Comparison of ENCODE assay signal across 13 cellular contexts in the genomic region with DNA sequence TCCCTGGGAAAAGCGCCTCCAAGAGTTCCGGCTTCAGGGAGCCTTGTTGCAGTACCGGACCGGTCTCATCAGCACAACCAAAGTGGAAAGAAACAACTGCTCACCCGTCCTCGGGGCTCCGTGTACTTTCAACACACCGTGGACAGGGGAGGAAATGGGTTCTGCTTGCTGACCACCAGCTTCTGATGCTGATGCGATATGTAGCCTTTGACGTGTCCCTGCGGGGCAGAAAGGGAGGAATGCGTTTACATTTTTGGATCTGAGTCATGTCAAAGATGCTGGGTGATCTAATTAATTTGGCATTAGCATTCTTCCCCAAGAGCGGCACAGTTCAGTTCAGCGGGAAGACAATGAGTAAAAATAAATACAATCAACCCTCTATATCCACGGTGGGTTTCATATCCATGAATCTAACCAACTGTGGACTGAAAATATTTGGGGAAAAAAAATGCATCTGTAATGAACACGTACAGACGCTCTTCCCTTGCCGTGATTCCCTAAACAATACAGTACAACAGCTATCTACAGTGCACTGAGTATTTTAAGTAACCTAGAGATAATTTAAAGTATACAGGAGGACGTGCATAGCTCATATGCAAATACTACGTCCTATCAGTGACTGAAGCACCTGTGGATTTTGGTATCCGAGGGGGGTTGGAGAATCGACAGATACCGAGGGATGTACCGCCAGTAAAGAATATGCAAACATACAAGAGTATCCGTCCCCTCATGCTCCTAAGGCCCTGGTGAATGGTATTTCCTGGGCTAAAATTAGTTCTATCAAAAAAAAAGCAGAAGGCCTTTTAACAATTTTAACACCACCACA. TPM values are rescaled to one million over a fixed set of nuclear protein-coding genes. Genes with fewer than 3 reads are reported as not detected.
DNase-seq lines count a peak whose midpoint lies in the region; ATAC-seq, FAIRE-seq and TF ChIP-seq lines count a peak whose summit lies in the region.
"Had no signal": no experiment of that assay in that cellular context is flagged by ENCODE, and none has a peak within 500 bp of the region (broad histone marks: within the 10 kb centered on the region; RNA-seq: fewer than 3 reads in every experiment).

No MANE protein-coding gene starts in this region.

- H3K4me2 ChIP-seq in HepG2 (ENCODE audit: low read depth, low read length), result no peak overlapping the region

- H3K79me2 ChIP-seq in HepG2 (ENCODE audit: insufficient read depth, low read length), result no peaks in the 10 kb centered on the region

- no TSS peak for BruUV-seq in HepG2 (replicated peaks; lab: Mats Ljungman, UMichigan)

- FAIRE-seq in HepG2 (lab: Jason Lieb, UNC), result no peak
- FAIRE-seq: GM12891, K562, TTC549 had no signal

- H3K27ac ChIP-seq in HepG2 (ENCODE audit: extremely low read length, insufficient read depth, low read length) (no peak overlapping the region), right lobe of liver (no peak overlapping the region)

- H3K9me3 ChIP-seq in HepG2 (ENCODE audit: low read length) (no peaks in the 10 kb centered on the region), right lobe of liver (no peaks in the 10 kb centered on the region)

- DNase-seq in HepG2 (ENCODE audit: low spot score) (no peak), right lobe of liver (no peak), T1000 (lab: John Stamatoyannopoulos, UW) (peak; percentile 95), foreskin melanocyte (peak; percentile 94), DMS53 (lab: John Stamatoyannopoulos, UW) (no peak), ureter (ENCODE audit: low spot score) (no peak), NCI-H82 treated with DMSO at 0.1 percent for 48 hours (lab: John Stamatoyannopoulos, UW; ENCODE audit: unreplicated experiment) (no peak)
- DNase-seq: CD4-positive, CD25-positive, alpha-beta regulatory T cell had no signal

- intact Hi-C loops in HepG2 (cut with micrococcal nuclease; ENCODE audit: unreplicated experiment) (no loop called here), right lobe of liver (cut with DNase I) (no loop called here)

- H3K4me3 ChIP-seq in HepG2 (replicated peaks in 1 of 3; ENCODE audit: insufficient read depth in 1 of 3, low read depth in 2 of 3, low read length in 3 of 3) (no peak overlapping the region), right lobe of liver (no peak overlapping the region)
- H3K4me3 ChIP-seq: K562 had no signal

- H4K20me1 ChIP-seq in HepG2 (ENCODE audit: insufficient read depth, low read length), result no peaks in the 10 kb centered on the region

- TF ChIP-seq CTCF in HepG2 (CRISPR knock-in tag; IDR thresholded peaks at IDR 0.05) (no peak), right lobe of liver (IDR thresholded peaks at IDR 0.05) (no peak)

- WGBS in HepG2 (ENCODE audit: low lambda C conversion rate), result 97% methylated on average over 25 of the region's 25 CpGs
- 76% methylated on average over 20 of the region's 25 CpGs for WGBS in right lobe of liver (ENCODE audit: insufficient coverage, low coverage, low lambda C conversion rate, missing lambda C conversion rate)

- POLR2A ChIA-PET in HepG2 (lab: Yijun Ruan, JAX), result no interaction called here

- no peak for TF ChIP-seq RAD21 in HepG2 (CRISPR knock-in tag; IDR thresholded peaks at IDR 0.05)

- ATAC-seq in HepG2 (no peak), right lobe of liver (no peak), GM21786 (IDR thresholded peaks at IDR 0.05; ENCODE audit: unreplicated experiment) (no peak)
- ATAC-seq: K562 had no signal

- no peak overlapping the region for H3K9ac ChIP-seq in HepG2 (ENCODE audit: insufficient read depth, low read depth, low read length)

- CTCF ChIA-PET in HepG2 (lab: Yijun Ruan, JAX; ENCODE audit: low intra/inter-chr PET ratio, low total read pairs), result no interaction called here

- no peak overlapping the region for H2AFZ ChIP-seq in HepG2 (ENCODE audit: low read length)

- in situ Hi-C loops in HepG2 (cut with HindIII; ENCODE audit: extremely low pct_ligation_motif_present, low pct_unique_long_range_greater_than_20kb), result no loop called here

- peaks cover 28 to 79% of the 10 kb centered on the region in 2 experiments for H3K36me3 ChIP-seq in HepG2 (replicated peaks in 1 of 2; ENCODE audit: control insufficient read depth in 1 of 2, insufficient read depth in 2 of 2, low read length in 2 of 2)
- peaks cover 0 to 58% (median 30%) of the 10 kb centered on the region in 4 donors for H3K36me3 ChIP-seq in right lobe of liver

- H3K27me3 ChIP-seq in HepG2 (ENCODE audit: control insufficient read depth in 1 of 2, insufficient read depth in 2 of 2, low read length in 2 of 2) (no peaks in the 10 kb centered on the region), right lobe of liver (no peaks in the 10 kb centered on the region)

- no peak for TF ChIP-seq POLR2A in HepG2 (IDR thresholded peaks at IDR 0.05; ENCODE audit: insufficient read depth in 1 of 2, low read depth in 2 of 2, low read length in 2 of 2)
- TF ChIP-seq POLR2A in right lobe of liver (IDR thresholded peaks at IDR 0.05), result no peak

- H3K4me1 ChIP-seq in HepG2 (ENCODE audit: insufficient read depth, low read length) (peaks cover 10% of the 10 kb centered on the region), right lobe of liver (peaks cover 0 to 3% (median 0%) of the 10 kb centered on the region in 4 donors)

- TF ChIP-seq EP300 in HepG2 (IDR thresholded peaks at IDR 0.05; ENCODE audit: low read depth in 2 of 2, low read length in 2 of 2) (no peak), HepG2 (CRISPR knock-in tag; IDR thresholded peaks at IDR 0.05; ENCODE audit: borderline replicate concordance) (no peak)

RNA-seq across cellular contexts. Expression of a gene that starts 19.8 kb away (rescaled TPM):
- total RNA-seq in HepG2 (2016; rRNA removed; fragmentation: Illumina TruSeq; extraction: Trizol), result 2.1 and 5.6 TPM in 2 replicates
- 0.20 and 0.35 TPM in 2 replicates for total RNA-seq in HepG2 (2016; cell fraction: cytosol; rRNA removed; fragmentation: Illumina TruSeq; extraction: Trizol; ENCODE audit: low read depth)
- total RNA-seq in HepG2 (2016; cell fraction: insoluble cytoplasmic fraction; rRNA removed; fragmentation: Illumina TruSeq; extraction: Trizol), result 1.9 and 5.3 TPM in 2 replicates
- 0.62 and 0.93 TPM in 2 replicates for total RNA-seq in HepG2 (2016; cell fraction: membrane; rRNA removed; fragmentation: Illumina TruSeq; extraction: Trizol)
- 3.0 and 4.0 TPM in 2 replicates for total RNA-seq in HepG2 (2016; cell fraction: nucleus; rRNA removed; fragmentation: Illumina TruSeq; extraction: Trizol)
- polyA plus RNA-seq in HepG2 (2011; rRNA removed), result 22.5 and 26.1 TPM in 2 replicates
- polyA plus RNA-seq in HepG2 (2011; cell fraction: cytosol; rRNA removed), result 14.4 and 16.0 TPM in 2 replicates
- polyA plus RNA-seq in HepG2 (2011; cell fraction: nucleus; rRNA removed), result 45.5 and 49.7 TPM in 2 replicates
- 12.7 and 14.1 TPM in 2 replicates for polyA plus RNA-seq in HepG2 (2012)
- polyA plus RNA-seq in HepG2 (2016; cell fraction: cytosol; fragmentation: Illumina TruSeq; extraction: Trizol; ENCODE audit: low read depth), result 0.23 and 0.67 TPM in 2 replicates
- polyA plus RNA-seq in HepG2 (2016; cell fraction: insoluble cytoplasmic fraction; fragmentation: Illumina TruSeq; extraction: Trizol; ENCODE audit: low read depth), result 1.6 and 2.1 TPM in 2 replicates
- polyA plus RNA-seq in HepG2 (2016; cell fraction: membrane; fragmentation: Illumina TruSeq; extraction: Trizol; ENCODE audit: low read depth), result 0.70 and 0.93 TPM in 2 replicates
- 10.7 and 11.6 TPM in 2 replicates for polyA plus RNA-seq in HepG2 (2016; cell fraction: nucleus; fragmentation: Illumina TruSeq; extraction: Trizol; ENCODE audit: insufficient read depth, low read depth)
- polyA minus RNA-seq in HepG2 (2011; rRNA and poly(A)+ RNA removed; ENCODE audit: low replicate concordance), result 5.4 TPM in 1 of 2 replicates, not detected in the other
- 4.9 and 8.4 TPM in 2 replicates for polyA minus RNA-seq in HepG2 (2011; cell fraction: cytosol; rRNA and poly(A)+ RNA removed)
- polyA minus RNA-seq in HepG2 (2011; cell fraction: nucleus; rRNA and poly(A)+ RNA removed), result 3.1 and 4.4 TPM in 2 replicates
- 10 to 100 TPM; 11.2 to 71.2 (median 56.9) TPM for total RNA-seq in right lobe of liver
- not detected for total RNA-seq in ureter
- total RNA-seq: CD4-positive, CD25-positive, alpha-beta regulatory T cell; K562; NCI-H460 had no signal
- polyA plus RNA-seq: K562 had no signal

RNA-seq across cellular contexts. Expression of a gene that starts 30.2 kb away (rescaled TPM):
- total RNA-seq in HepG2 (2016; rRNA removed; fragmentation: Illumina TruSeq; extraction: Trizol) (65.0 and 76.4 TPM in 2 replicates), right lobe of liver (10 to 100 TPM; 15.1 to 24.9 (median 19.4) TPM), ureter (48.7 TPM)
- total RNA-seq in HepG2 (2016; cell fraction: cytosol; rRNA removed; fragmentation: Illumina TruSeq; extraction: Trizol; ENCODE audit: low read depth), result 16.3 and 17.9 TPM in 2 replicates
- total RNA-seq in HepG2 (2016; cell fraction: insoluble cytoplasmic fraction; rRNA removed; fragmentation: Illumina TruSeq; extraction: Trizol), result 67.6 and 78.5 TPM in 2 replicates
- 25.4 and 26.5 TPM in 2 replicates for total RNA-seq in HepG2 (2016; cell fraction: membrane; rRNA removed; fragmentation: Illumina TruSeq; extraction: Trizol)
- total RNA-seq in HepG2 (2016; cell fraction: nucleus; rRNA removed; fragmentation: Illumina TruSeq; extraction: Trizol), result 58.5 and 66.9 TPM in 2 replicates
- polyA plus RNA-seq in HepG2 (2011; rRNA removed), result 104 and 111 TPM in 2 replicates
- polyA plus RNA-seq in HepG2 (2011; cell fraction: cytosol; rRNA removed), result 47.7 and 57.2 TPM in 2 replicates
- polyA plus RNA-seq in HepG2 (2011; cell fraction: nucleus; rRNA removed), result 185 and 190 TPM in 2 replicates
- polyA plus RNA-seq in HepG2 (2012), result 56.8 and 63.4 TPM in 2 replicates
- 9.0 and 9.1 TPM in 2 replicates for polyA plus RNA-seq in HepG2 (2016; cell fraction: cytosol; fragmentation: Illumina TruSeq; extraction: Trizol; ENCODE audit: low read depth)
- polyA plus RNA-seq in HepG2 (2016; cell fraction: insoluble cytoplasmic fraction; fragmentation: Illumina TruSeq; extraction: Trizol; ENCODE audit: low read depth), result 68.7 and 72.7 TPM in 2 replicates
- 14.2 and 15.6 TPM in 2 replicates for polyA plus RNA-seq in HepG2 (2016; cell fraction: membrane; fragmentation: Illumina TruSeq; extraction: Trizol; ENCODE audit: low read depth)
- polyA plus RNA-seq in HepG2 (2016; cell fraction: nucleus; fragmentation: Illumina TruSeq; extraction: Trizol; ENCODE audit: insufficient read depth, low read depth), result 89.2 and 96.9 TPM in 2 replicates
- polyA minus RNA-seq in HepG2 (2011; rRNA and poly(A)+ RNA removed; ENCODE audit: low replicate concordance), result 52.5 and 174 TPM in 2 replicates
- polyA minus RNA-seq in HepG2 (2011; cell fraction: cytosol; rRNA and poly(A)+ RNA removed), result 23.5 and 34.0 TPM in 2 replicates
- polyA minus RNA-seq in HepG2 (2011; cell fraction: nucleus; rRNA and poly(A)+ RNA removed), result 161 and 207 TPM in 2 replicates

RNA-seq across cellular contexts. Expression of a gene that starts 31.1 kb away (rescaled TPM):
- 75.3 and 95.5 TPM in 2 replicates for total RNA-seq in HepG2 (2016; rRNA removed; fragmentation: Illumina TruSeq; extraction: Trizol)
- total RNA-seq in HepG2 (2016; cell fraction: cytosol; rRNA removed; fragmentation: Illumina TruSeq; extraction: Trizol; ENCODE audit: low read depth), result 28.8 and 32.0 TPM in 2 replicates
- total RNA-seq in HepG2 (2016; cell fraction: insoluble cytoplasmic fraction; rRNA removed; fragmentation: Illumina TruSeq; extraction: Trizol), result 69.1 and 83.4 TPM in 2 replicates
- total RNA-seq in HepG2 (2016; cell fraction: membrane; rRNA removed; fragmentation: Illumina TruSeq; extraction: Trizol), result 51.1 and 52.1 TPM in 2 replicates
- 55.3 and 56.2 TPM in 2 replicates for total RNA-seq in HepG2 (2016; cell fraction: nucleus; rRNA removed; fragmentation: Illumina TruSeq; extraction: Trizol)
- 51.2 and 60.8 TPM in 2 replicates for polyA plus RNA-seq in HepG2 (2011; rRNA removed)
- 42.4 and 43.4 TPM in 2 replicates for polyA plus RNA-seq in HepG2 (2011; cell fraction: cytosol; rRNA removed)
- 121 and 126 TPM in 2 replicates for polyA plus RNA-seq in HepG2 (2011; cell fraction: nucleus; rRNA removed)
- polyA plus RNA-seq in HepG2 (2012), result 72.5 and 74.5 TPM in 2 replicates
- 28.6 and 31.9 TPM in 2 replicates for polyA plus RNA-seq in HepG2 (2016; cell fraction: cytosol; fragmentation: Illumina TruSeq; extraction: Trizol; ENCODE audit: low read depth)
- 70.4 and 80.3 TPM in 2 replicates for polyA plus RNA-seq in HepG2 (2016; cell fraction: insoluble cytoplasmic fraction; fragmentation: Illumina TruSeq; extraction: Trizol; ENCODE audit: low read depth)
- polyA plus RNA-seq in HepG2 (2016; cell fraction: membrane; fragmentation: Illumina TruSeq; extraction: Trizol; ENCODE audit: low read depth), result 28.8 and 29.9 TPM in 2 replicates
- 99.2 and 101 TPM in 2 replicates for polyA plus RNA-seq in HepG2 (2016; cell fraction: nucleus; fragmentation: Illumina TruSeq; extraction: Trizol; ENCODE audit: insufficient read depth, low read depth)
- 93.3 and 188 TPM in 2 replicates for polyA minus RNA-seq in HepG2 (2011; rRNA and poly(A)+ RNA removed; ENCODE audit: low replicate concordance)
- 29.4 and 37.2 TPM in 2 replicates for polyA minus RNA-seq in HepG2 (2011; cell fraction: cytosol; rRNA and poly(A)+ RNA removed)
- polyA minus RNA-seq in HepG2 (2011; cell fraction: nucleus; rRNA and poly(A)+ RNA removed), result 74.4 and 75.7 TPM in 2 replicates
- 10 to 100 TPM; 29.2 to 75.8 (median 39.5) TPM for total RNA-seq in right lobe of liver
- total RNA-seq in ureter, result 86.8 TPM

RNA-seq across cellular contexts. Expression of a gene that starts 55.7 kb away (rescaled TPM):
- 19.9 and 58.4 TPM in 2 replicates for total RNA-seq in HepG2 (2016; rRNA removed; fragmentation: Illumina TruSeq; extraction: Trizol)
- 11.2 and 12.3 TPM in 2 replicates for total RNA-seq in HepG2 (2016; cell fraction: cytosol; rRNA removed; fragmentation: Illumina TruSeq; extraction: Trizol; ENCODE audit: low read depth)
- total RNA-seq in HepG2 (2016; cell fraction: insoluble cytoplasmic fraction; rRNA removed; fragmentation: Illumina TruSeq; extraction: Trizol), result 18.9 and 61.6 TPM in 2 replicates
- 12.7 and 13.1 TPM in 2 replicates for total RNA-seq in HepG2 (2016; cell fraction: membrane; rRNA removed; fragmentation: Illumina TruSeq; extraction: Trizol)
- total RNA-seq in HepG2 (2016; cell fraction: nucleus; rRNA removed; fragmentation: Illumina TruSeq; extraction: Trizol), result 43.8 and 53.5 TPM in 2 replicates
- 237 and 317 TPM in 2 replicates for polyA plus RNA-seq in HepG2 (2011; rRNA removed)
- 277 and 280 TPM in 2 replicates for polyA plus RNA-seq in HepG2 (2011; cell fraction: cytosol; rRNA removed)
- polyA plus RNA-seq in HepG2 (2011; cell fraction: nucleus; rRNA removed), result 231 and 240 TPM in 2 replicates
- polyA plus RNA-seq in HepG2 (2012), result 150 and 219 TPM in 2 replicates
- polyA plus RNA-seq in HepG2 (2016; cell fraction: cytosol; fragmentation: Illumina TruSeq; extraction: Trizol; ENCODE audit: low read depth), result 11.6 and 13.0 TPM in 2 replicates
- polyA plus RNA-seq in HepG2 (2016; cell fraction: insoluble cytoplasmic fraction; fragmentation: Illumina TruSeq; extraction: Trizol; ENCODE audit: low read depth), result 18.4 and 19.4 TPM in 2 replicates
- polyA plus RNA-seq in HepG2 (2016; cell fraction: membrane; fragmentation: Illumina TruSeq; extraction: Trizol; ENCODE audit: low read depth), result 10.3 and 10.6 TPM in 2 replicates
- 82.4 and 83.6 TPM in 2 replicates for polyA plus RNA-seq in HepG2 (2016; cell fraction: nucleus; fragmentation: Illumina TruSeq; extraction: Trizol; ENCODE audit: insufficient read depth, low read depth)
- polyA minus RNA-seq in HepG2 (2011; rRNA and poly(A)+ RNA removed; ENCODE audit: low replicate concordance), result 117 TPM in 1 of 2 replicates, not detected in the other
- polyA minus RNA-seq in HepG2 (2011; cell fraction: cytosol; rRNA and poly(A)+ RNA removed), result 61.5 and 79.5 TPM in 2 replicates
- 44.3 and 53.6 TPM in 2 replicates for polyA minus RNA-seq in HepG2 (2011; cell fraction: nucleus; rRNA and poly(A)+ RNA removed)
- 100 to 1,000 TPM; 108 to 157 (median 132) TPM for total RNA-seq in right lobe of liver
- total RNA-seq in ureter, result 9.4 TPM
- total RNA-seq: CD4-positive, CD25-positive, alpha-beta regulatory T cell had no signal

Comparison
In these comparisons a context has a peak if more than half of its experiments do, and no peak if none do; other contexts are left out.
1. DNase-seq: peak in T1000 (single experiment) and foreskin melanocyte (single experiment); none in HepG2 (single experiment), right lobe of liver (0 of 3), DMS53 (single experiment), ureter (single experiment) and NCI-H82 treated with DMSO at 0.1 percent for 48 hours (single experiment).